In genomic region chr14:43116341-43116740, GRCh38 we compare ENCODE assay signal across 12 cellular contexts.
"Had no signal": no experiment of that assay in that cellular context is flagged by ENCODE, and none has a peak within 500 bp of the region (broad histone marks: within the 10 kb centered on the region; RNA-seq: fewer than 3 reads in every experiment).

No MANE protein-coding gene starts in this region.

- H3K36me3 ChIP-seq: adrenal gland, ascending aorta, thoracic aorta, vagina had no signal

- H3K4me3 ChIP-seq: adrenal gland, ascending aorta, thoracic aorta, vagina had no signal

- H3K27me3 ChIP-seq: adrenal gland, ascending aorta, vagina had no signal

- H3K9me3 ChIP-seq: adrenal gland, ascending aorta, thoracic aorta, vagina had no signal

- DNase-seq: activated CD4-positive, alpha-beta T cell treated with anti-CD3 and anti-CD28 coated beads, Interleukin-2, amount 10 ng/mL, durations not matched to agents 7 days and 5 days; activated CD8-positive, alpha-beta T cell treated with anti-CD3 and anti-CD28 coated beads, Interleukin-2, amount 10 ng/mL, durations not matched to agents 7 days and 5 days; activated T-cell treated with anti-CD3 and anti-CD28 coated beads, Interleukin-2, amount 50 U/mL, for 1 hour; adrenal gland; central memory CD4-positive, alpha-beta T cell; effector memory CD4-positive, alpha-beta T cell; immature natural killer cell; stimulated activated CD4-positive, alpha-beta T cell treated with anti-CD3 and anti-CD28 coated beads, Interleukin-4, amount 100 ng/mL, for 1 hour; stimulated activated naive CD4-positive, alpha-beta T cell had no signal
